ENCODE assay signal across 1 cellular context in genomic region chr4:24645765-24646550, GRCh38.
TF ChIP-seq lines count a peak whose summit lies in the region.

No MANE protein-coding gene starts in this region.

TF ChIP-seq in GM23338, 12 proteins besides CTCF, POLR2A, EP300 and RAD21 (continued from another document):
- no peak for TF ChIP-seq ZNF462 (CRISPR knock-in tag; IDR thresholded peaks at IDR 0.05)
- TF ChIP-seq NANOG (IDR thresholded peaks at IDR 0.05; ENCODE audit: borderline replicate concordance), result no peak
- TF ChIP-seq EZH2phosphoT487 (IDR thresholded peaks at IDR 0.05; ENCODE audit: unreplicated experiment), result no peak
- no peak for TF ChIP-seq CREB1 (CRISPR knock-in tag; IDR thresholded peaks at IDR 0.05; ENCODE audit: low read depth)
- no peak for TF ChIP-seq ETS1 (IDR thresholded peaks at IDR 0.05)
TF ChIP-seq in GM23338: peak in this region for 0.
